13 cellular contexts compared by ENCODE assay signal in genomic region chr2:147663964-147664363, GRCh38.
DNase-seq lines count a peak whose midpoint lies in the region; ATAC-seq lines count a peak whose summit lies in the region.
"Had no signal": no experiment of that assay in that cellular context is flagged by ENCODE, and none has a peak within 500 bp of the region (broad histone marks: within the 10 kb centered on the region; RNA-seq: fewer than 3 reads in every experiment).

No MANE protein-coding gene starts in this region.

- peak overlapping the region; percentile 50 for H3K27ac Mint-ChIP-seq in dendritic cell treated with granulocyte-macrophage colony-stimulating factor and Interleukin-4, amounts not matched to agents 40 ng/mL and 50 ng/mL, for 4 days

- no peaks in the 10 kb centered on the region for H3K36me3 Mint-ChIP-seq in dendritic cell treated with granulocyte-macrophage colony-stimulating factor and Interleukin-4, amounts not matched to agents 40 ng/mL and 50 ng/mL, for 4 days (ENCODE audit: low read depth)

- H3K9me3 Mint-ChIP-seq in dendritic cell treated with granulocyte-macrophage colony-stimulating factor and Interleukin-4, amounts not matched to agents 40 ng/mL and 50 ng/mL, for 4 days: no peaks in the 10 kb centered on the region

- H3K4me1 Mint-ChIP-seq in dendritic cell treated with granulocyte-macrophage colony-stimulating factor and Interleukin-4, amounts not matched to agents 40 ng/mL and 50 ng/mL, for 4 days (ENCODE audit: low read depth): peaks cover 28% of the 10 kb centered on the region

- peak overlapping the region; percentile 13 for H3K4me3 Mint-ChIP-seq in dendritic cell treated with granulocyte-macrophage colony-stimulating factor and Interleukin-4, amounts not matched to agents 40 ng/mL and 50 ng/mL, for 4 days

- H3K27me3 Mint-ChIP-seq in dendritic cell treated with granulocyte-macrophage colony-stimulating factor and Interleukin-4, amounts not matched to agents 40 ng/mL and 50 ng/mL, for 4 days: no peaks in the 10 kb centered on the region

- ATAC-seq in GM18508 (IDR thresholded peaks at IDR 0.05; ENCODE audit: insufficient read depth, unreplicated experiment): peak; percentile 9
- ATAC-seq in GM19395 (IDR thresholded peaks at IDR 0.05; ENCODE audit: unreplicated experiment): peak; percentile 34
- peak; percentile 26 for ATAC-seq in HG03432 (IDR thresholded peaks at IDR 0.05; ENCODE audit: unreplicated experiment)
- ATAC-seq in HG02763 (IDR thresholded peaks at IDR 0.05; ENCODE audit: unreplicated experiment): no peak
- no peak for ATAC-seq in GM18907 (IDR thresholded peaks at IDR 0.05; ENCODE audit: unreplicated experiment)
- ATAC-seq: HepG2, Panc1 had no signal

- intact Hi-C loops in dendritic cell treated with granulocyte-macrophage colony-stimulating factor and Interleukin-4, amounts not matched to agents 40 ng/mL and 50 ng/mL, for 4 days (cut with micrococcal nuclease): loop anchor here (2.0 kb wide), 1 partner anchor 33 kb away; no protein-coding TSS in a partner anchor

- DNase-seq in NCI-H2029 treated with DMSO at 0.1 percent for 48 hours (lab: John Stamatoyannopoulos, UW): no peak
- DNase-seq in NAMALWA (ENCODE audit: low spot score): no peak
- DNase-seq: DMS153, NCI-H187, posterior cingulate gyrus had no signal

Comparison
In these comparisons a context has a peak if more than half of its experiments do, and no peak if none do; other contexts are left out.
1. ATAC-seq: peak in GM18508 (single experiment), GM19395 (single experiment) and HG03432 (single experiment); none in HG02763 (single experiment) and GM18907 (single experiment).